In the genomic region with DNA sequence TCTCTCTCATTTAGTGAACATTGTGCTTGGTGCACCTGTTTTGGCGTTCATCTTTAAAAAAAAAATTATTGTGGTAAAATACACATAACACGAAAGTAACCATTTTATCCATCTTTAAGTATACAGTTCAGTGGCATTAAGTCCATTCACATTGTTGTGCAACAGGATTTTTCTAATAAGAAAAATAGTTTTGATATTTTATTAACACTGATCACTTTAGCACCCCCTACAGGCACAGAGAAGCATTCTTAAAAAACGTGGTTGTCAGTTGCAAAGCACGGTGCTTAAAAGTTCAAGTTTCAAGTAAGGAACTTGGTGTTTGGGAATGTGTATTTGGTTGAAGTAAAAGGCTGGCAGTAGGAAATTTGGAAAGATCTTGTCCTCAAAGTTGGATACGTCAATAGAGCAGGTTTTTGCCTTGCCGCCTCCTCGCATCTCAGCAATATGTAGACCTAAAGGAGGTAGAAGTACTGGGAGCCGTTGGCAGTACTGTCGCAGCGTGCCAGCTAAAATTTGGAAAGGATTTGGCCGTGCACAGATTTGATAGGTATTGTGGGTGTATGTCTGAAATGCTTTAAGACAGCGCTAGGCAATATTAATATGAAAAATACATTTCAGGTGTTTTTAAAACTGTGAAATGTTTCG, we compare ENCODE assay signal across 9 cellular contexts.
DNase-seq lines count a peak whose midpoint lies in the region; ATAC-seq and TF ChIP-seq lines count a peak whose summit lies in the region.
"Had no signal": no experiment of that assay in that cellular context is flagged by ENCODE, and none has a peak within 500 bp of the region (broad histone marks: within the 10 kb centered on the region; RNA-seq: fewer than 3 reads in every experiment).

No MANE protein-coding gene starts in this region.

- H3K9me3 ChIP-seq in mucosa of descending colon: no peaks in the 10 kb centered on the region

- H3K4me1 ChIP-seq in KMS-11 (ENCODE audit: low read depth, poor library complexity, severe bottlenecking): peaks cover 16% of the 10 kb centered on the region
- no peaks in the 10 kb centered on the region for H3K4me1 ChIP-seq in mucosa of descending colon (ENCODE audit: low read depth)

- H3K36me3 ChIP-seq in KMS-11 (ENCODE audit: insufficient read depth): no peaks in the 10 kb centered on the region
- H3K36me3 ChIP-seq in mucosa of descending colon (ENCODE audit: low read depth): no peaks in the 10 kb centered on the region

- no peak overlapping the region for H2AFZ ChIP-seq in KMS-11 (ENCODE audit: low read depth)

- H3K9ac ChIP-seq in KMS-11: no peak overlapping the region

- no peak for ATAC-seq in mucosa of descending colon
- no peak for ATAC-seq in HG02870 (IDR thresholded peaks at IDR 0.05; ENCODE audit: unreplicated experiment)

- H3K4me2 ChIP-seq in KMS-11: no peak overlapping the region

- intact Hi-C loops in mucosa of descending colon (cut with DNase I, micrococcal nuclease): loop anchor here in 1 of 2 donors (10.0 kb wide), 1 partner anchor 63 kb away; no protein-coding TSS in a partner anchor

- no peaks in the 10 kb centered on the region for H4K20me1 ChIP-seq in KMS-11 (ENCODE audit: insufficient read depth)

- no peak overlapping the region for H3K27ac ChIP-seq in KMS-11

- DNase-seq in D341Med (ENCODE audit: low spot score) (peak; percentile 33), choroid plexus epithelial cell (ENCODE audit: low read depth) (peak; percentile 59), mucosa of descending colon (no peak), NCI-H187 (lab: John Stamatoyannopoulos, UW) (no peak), HK-2 (ENCODE audit: unreplicated experiment) (no peak), hippocampal formation (lab: John Stamatoyannopoulos, UW) (no peak)
- DNase-seq: amniotic stem cell had no signal

- no peaks in the 10 kb centered on the region for H3K27me3 ChIP-seq in KMS-11 (ENCODE audit: insufficient read depth, low read depth)

- TF ChIP-seq CTCF in KMS-11 (conservative IDR thresholded peaks at IDR 0.05; ENCODE audit: low read depth, low read length) (peak; percentile 40; the same call in 1 of the 2 replicates), choroid plexus epithelial cell (conservative IDR thresholded peaks at IDR 0.05; ENCODE audit: low read depth, low read length) (peak; percentile 57), mucosa of descending colon (IDR thresholded peaks at IDR 0.05) (peak; percentile 7)

- H3K4me3 ChIP-seq in KMS-11 (IDR thresholded peaks at IDR 0.05; ENCODE audit: insufficient read depth, low read depth, low read length): no peak overlapping the region
- H3K4me3 ChIP-seq in choroid plexus epithelial cell (ENCODE audit: low read depth, low read length): no peak overlapping the region
- H3K4me3 ChIP-seq in mucosa of descending colon: no peak overlapping the region

- no peaks in the 10 kb centered on the region for H3K79me2 ChIP-seq in KMS-11 (ENCODE audit: insufficient read depth, low read depth)

Comparison
In these comparisons a context has a peak if more than half of its experiments do, and no peak if none do; other contexts are left out.
1. DNase-seq: peak in D341Med (single experiment) and choroid plexus epithelial cell (single experiment); none in mucosa of descending colon (0 of 3), NCI-H187 (0 of 2), HK-2 (single experiment) and hippocampal formation (0 of 2).
2. CTCF ChIP-seq: peak in every context shown above with its lines; median percentile 57 in choroid plexus epithelial cell; 40 in KMS-11; 7 in mucosa of descending colon.